Comparison of ENCODE assay signal across 14 cellular contexts in the genomic region with DNA sequence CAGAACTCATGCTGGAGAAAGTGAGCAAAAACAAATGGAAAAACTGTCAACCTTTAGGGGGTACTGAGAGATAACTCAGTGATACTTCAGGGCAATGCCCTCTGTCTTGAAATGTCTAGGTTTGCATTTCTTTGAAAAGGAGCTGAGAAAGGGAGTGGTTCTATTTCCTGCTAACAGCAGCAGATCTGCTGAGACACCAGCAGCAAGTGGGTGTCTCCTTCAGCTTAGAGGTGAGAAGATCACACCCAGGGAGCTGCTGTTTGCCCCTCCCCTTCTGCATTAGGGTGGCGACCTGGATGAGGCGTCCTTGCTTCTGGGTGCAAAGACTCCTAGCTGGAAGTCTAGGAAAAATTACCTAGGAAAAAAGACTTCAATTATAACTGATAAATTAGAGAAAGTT. TPM values are rescaled to one million over a fixed set of nuclear protein-coding genes. Genes with fewer than 3 reads are reported as not detected.
DNase-seq lines count a peak whose midpoint lies in the region; ATAC-seq and TF ChIP-seq lines count a peak whose summit lies in the region.
"Had no signal": no experiment of that assay in that cellular context is flagged by ENCODE, and none has a peak within 500 bp of the region (broad histone marks: within the 10 kb centered on the region; RNA-seq: fewer than 3 reads in every experiment).

No MANE protein-coding gene starts in this region.

- peaks cover 3% of the 10 kb centered on the region for H3K36me3 Mint-ChIP-seq in activated naive CD4-positive, alpha-beta T cell treated with anti-CD3 and anti-CD28 coated beads, Interleukin-2, amount 10 ng/mL, durations not matched to agents 7 days and 5 days
- H3K36me3 Mint-ChIP-seq in T-cell, result no peaks in the 10 kb centered on the region
- no peaks in the 10 kb centered on the region for H3K36me3 Mint-ChIP-seq in activated naive CD4-positive, alpha-beta T cell treated with anti-CD3 and anti-CD28 coated beads, Interleukin-2, amount 50 U/mL, for 24 hours
- H3K36me3 Mint-ChIP-seq in natural killer cell, result peaks cover 3% of the 10 kb centered on the region

- POLR2A ChIA-PET in T-cell (lab: Charles Lee), result no interaction called here

- peak; percentile 67 to 92 (median 84) for ATAC-seq in T-cell (replicated peaks in 1 of 4)
- peak; percentile 93 to 96 (median 95) for ATAC-seq in natural killer cell
- no peak for ATAC-seq in GM21786 (IDR thresholded peaks at IDR 0.05; ENCODE audit: unreplicated experiment)
- no peak for ATAC-seq in HG02840 (IDR thresholded peaks at IDR 0.05; ENCODE audit: low FRiP score, unreplicated experiment)
- no peak for ATAC-seq in GM21447 (IDR thresholded peaks at IDR 0.05; ENCODE audit: unreplicated experiment)

- peaks cover 76% of the 10 kb centered on the region for H3K27me3 Mint-ChIP-seq in activated naive CD4-positive, alpha-beta T cell treated with anti-CD3 and anti-CD28 coated beads, Interleukin-2, amount 10 ng/mL, durations not matched to agents 7 days and 5 days
- H3K27me3 Mint-ChIP-seq in T-cell (peaks cover 6 to 15% of the 10 kb centered on the region in 2 donors), natural killer cell (ENCODE audit: low read depth in 2 of 2) (no peaks in the 10 kb centered on the region)
- H3K27me3 Mint-ChIP-seq in activated naive CD4-positive, alpha-beta T cell treated with anti-CD3 and anti-CD28 coated beads, Interleukin-2, amount 50 U/mL, for 24 hours, result peaks cover 7% of the 10 kb centered on the region

- H3K4me1 Mint-ChIP-seq in activated naive CD4-positive, alpha-beta T cell treated with anti-CD3 and anti-CD28 coated beads, Interleukin-2, amount 10 ng/mL, durations not matched to agents 7 days and 5 days, result peaks cover 32% of the 10 kb centered on the region
- H3K4me1 Mint-ChIP-seq in T-cell (peaks cover 18 to 29% (median 27%) of the 10 kb centered on the region in 3 donors), natural killer cell (peaks cover 90 to 92% of the 10 kb centered on the region in 2 donors)
- peaks cover 12% of the 10 kb centered on the region for H3K4me1 Mint-ChIP-seq in activated naive CD4-positive, alpha-beta T cell treated with anti-CD3 and anti-CD28 coated beads, Interleukin-2, amount 50 U/mL, for 24 hours

- CTCF ChIA-PET in activated naive CD4-positive, alpha-beta T cell treated with anti-CD3 and anti-CD28 coated beads, Interleukin-2, amount 10 ng/mL, durations not matched to agents 7 days and 5 days (lab: Charles Lee), result interaction anchor here (0.6 to 2.9 kb wide), 6 partner anchors 10 to 53 kb away, joined by 3 to 12 read pairs (median 3); no protein-coding TSS in a partner anchor
- CTCF ChIA-PET in T-cell (lab: Charles Lee), result interaction anchor here (0.6 to 2.7 kb wide), 2 partner anchors 54 to 62 kb away, joined by 9 read pairs; no protein-coding TSS in a partner anchor

- peak overlapping the region; percentile 43 for H3K4me3 Mint-ChIP-seq in activated naive CD4-positive, alpha-beta T cell treated with anti-CD3 and anti-CD28 coated beads, Interleukin-2, amount 10 ng/mL, durations not matched to agents 7 days and 5 days
- H3K4me3 Mint-ChIP-seq in T-cell (peak overlapping the region in 2 of 3 donors; percentile 47 to 54), natural killer cell (peak overlapping the region; percentile 90)
- peak overlapping the region; percentile 38 for H3K4me3 Mint-ChIP-seq in activated naive CD4-positive, alpha-beta T cell treated with anti-CD3 and anti-CD28 coated beads, Interleukin-2, amount 50 U/mL, for 24 hours

- peak; percentile 60 for DNase-seq in activated naive CD4-positive, alpha-beta T cell treated with anti-CD3 and anti-CD28 coated beads, Interleukin-2, amount 10 ng/mL, durations not matched to agents 7 days and 5 days
- no peak for DNase-seq in activated naive CD4-positive, alpha-beta T cell treated with Interleukin-2 at 50 U/mL for 16 hours
- DNase-seq in T-cell (peak in 26 of 34 experiments; percentile 5 to 50 (median 20)), natural killer cell (peak; percentile 50)
- DNase-seq: GOT3, mammary epithelial cell, NCI-H1930, NCI-H526 treated with DMSO at 0.1 percent for 48 hours, Peyer's patch, right lobe of liver had no signal

- intact Hi-C loops in natural killer cell (cut with micrococcal nuclease), result loop anchor here (1.0 to 2.0 kb wide), 3 partner anchors 12 to 27 kb away; no protein-coding TSS in a partner anchor

- peak overlapping the region; percentile 80 for H3K27ac Mint-ChIP-seq in activated naive CD4-positive, alpha-beta T cell treated with anti-CD3 and anti-CD28 coated beads, Interleukin-2, amount 10 ng/mL, durations not matched to agents 7 days and 5 days
- H3K27ac Mint-ChIP-seq in T-cell (peak overlapping the region; percentile 49 to 78), natural killer cell (peak overlapping the region; percentile 93 to 95)
- H3K27ac Mint-ChIP-seq in activated naive CD4-positive, alpha-beta T cell treated with anti-CD3 and anti-CD28 coated beads, Interleukin-2, amount 50 U/mL, for 24 hours, result no peak overlapping the region

- no peak for TF ChIP-seq CTCF in natural killer cell (IDR thresholded peaks at IDR 0.05)

- no peaks in the 10 kb centered on the region for H3K9me3 Mint-ChIP-seq in activated naive CD4-positive, alpha-beta T cell treated with anti-CD3 and anti-CD28 coated beads, Interleukin-2, amount 10 ng/mL, durations not matched to agents 7 days and 5 days
- H3K9me3 Mint-ChIP-seq in T-cell (peaks cover 0 to 4% (median 0%) of the 10 kb centered on the region in 3 donors), natural killer cell (no peaks in the 10 kb centered on the region)
- H3K9me3 Mint-ChIP-seq in activated naive CD4-positive, alpha-beta T cell treated with anti-CD3 and anti-CD28 coated beads, Interleukin-2, amount 50 U/mL, for 24 hours, result no peaks in the 10 kb centered on the region

RNA-seq across cellular contexts. Expression of a gene that starts 42.3 kb away (rescaled TPM):
- total RNA-seq in T-cell, result not detected
- total RNA-seq in natural killer cell, result under 1 TPM; 0.14 to 0.40 (median 0.24) TPM
- total RNA-seq: mammary epithelial cell had no signal

RNA-seq across cellular contexts. Expression of a gene that starts 45.1 kb away (rescaled TPM):
- total RNA-seq in T-cell (10 to 100 TPM in 1 of 5 donors, 1 to 10 TPM in 4; 1.9 to 23.8 (median 5.8) TPM), natural killer cell (100 to 1,000 TPM; 203 to 459 (median 405) TPM)
- total RNA-seq: mammary epithelial cell, Peyer's patch had no signal

Comparison
In these comparisons a context has a peak if more than half of its experiments do, and no peak if none do; other contexts are left out.
1. H3K4me3 Mint-ChIP-seq: peak in every context shown above with its lines; median percentile 90 in natural killer cell; 50 in T-cell; 43 in activated naive CD4-positive, alpha-beta T cell treated with anti-CD3 and anti-CD28 coated beads, Interleukin-2, amount 10 ng/mL, durations not matched to agents 7 days and 5 days; 38 in activated naive CD4-positive, alpha-beta T cell treated with anti-CD3 and anti-CD28 coated beads, Interleukin-2, amount 50 U/mL, for 24 hours.
2. ATAC-seq: peak in T-cell (4 of 4) and natural killer cell (3 of 3); none in GM21786 (single experiment), HG02840 (single experiment) and GM21447 (single experiment).
3. RNA of a gene that starts 45.1 kb away (total RNA-seq): 203 to 459 TPM in natural killer cell; 1.9 to 23.8 TPM in T-cell; every median in the first group is over 4 times any median in the second.